In the genomic region with DNA sequence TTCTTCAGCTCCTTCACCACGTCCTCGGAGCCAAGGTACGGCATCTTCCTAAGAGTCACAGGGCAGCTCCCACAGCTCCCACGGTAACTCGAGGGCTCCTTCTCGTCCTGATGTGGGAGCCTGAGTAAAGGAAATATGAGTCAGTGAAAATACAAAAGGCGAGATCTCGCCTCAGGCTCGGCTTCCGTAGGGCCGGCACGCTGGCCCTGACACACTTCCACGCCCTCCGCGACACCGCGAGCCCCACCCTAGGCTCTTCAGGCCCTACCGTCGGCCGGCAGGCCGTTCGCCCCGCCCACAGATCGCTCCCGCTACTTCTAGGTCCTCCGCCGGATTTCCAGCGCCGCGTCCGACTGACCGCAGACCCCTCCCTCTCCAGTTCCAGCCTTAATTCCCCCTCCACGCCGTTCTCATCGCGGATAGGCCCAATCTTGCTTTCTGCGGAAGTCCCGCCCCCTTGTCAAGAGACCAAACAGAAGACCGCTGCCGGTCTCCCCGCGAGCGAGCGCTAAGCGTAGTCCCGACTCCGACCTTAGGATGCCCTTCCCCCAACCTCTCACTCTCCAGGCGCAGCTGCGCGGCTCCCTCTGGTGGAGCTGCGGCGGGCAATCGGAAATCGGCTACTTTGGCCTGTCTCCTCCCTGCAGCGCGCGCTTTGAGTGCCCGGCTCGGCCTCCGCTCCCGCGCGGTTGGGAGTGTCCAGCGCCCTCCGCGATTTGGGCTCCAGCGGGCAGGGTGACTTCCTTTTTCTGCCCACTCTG, we compare ENCODE assay signal across 8 cellular contexts. TPM values are rescaled to one million over a fixed set of nuclear protein-coding genes. Genes with fewer than 3 reads are reported as not detected.
DNase-seq lines count a peak whose midpoint lies in the region; ATAC-seq, FAIRE-seq and TF ChIP-seq lines count a peak whose summit lies in the region.

A gene (minus strand): TSS at position 126 of the 761 bp plus-strand sequence. CDS start 82 bp downstream, at position 44.
A gene (plus strand): TSS at position 653 of the 761 bp plus-strand sequence. CDS start 261 bp downstream, outside the sequence.

- H3K27me3 Mint-ChIP-seq in T-cell = no peaks in the 10 kb centered on the region

- H3K4me3 ChIP-seq in adrenal gland (peak within 1 kb of the TSS; percentile 57 to 92 (median 68)), heart left ventricle (peak within 1 kb of the TSS; percentile 63 to 94 (median 80)), upper lobe of right lung (peak within 1 kb of the TSS; percentile 76)

- peak within 1 kb of the TSS; percentile 91 to 98 (median 96) for H3K4me3 Mint-ChIP-seq in T-cell

- TF ChIP-seq POLR2A in GM12892 (IDR thresholded peaks at IDR 0.05; ENCODE audit: low read depth, low read length) = peak; percentile 79; the same call in 1 of the 2 replicates
- TF ChIP-seq POLR2A in adrenal gland (IDR thresholded peaks at IDR 0.05) = peak; percentile 50 to 74
- TF ChIP-seq POLR2A in heart left ventricle (IDR thresholded peaks at IDR 0.05) = peak in 1 of 2 donors; percentile 73

- CTCF ChIA-PET in T-cell (lab: Charles Lee) = interaction anchor here (0.6 to 4.2 kb wide), 24 partner anchors 14 to 832 kb away, joined by 3 to 69 read pairs (median 4); a partner anchor contains a TSS

- intact Hi-C loops in adrenal gland (cut with DNase I) (loop anchor here in 1 of 2 donors (5.0 kb wide), 1 partner anchor 68 kb away; no protein-coding TSS in a partner anchor), heart left ventricle (cut with DNase I) (loop anchor here in 9 of 10 donors (1.0 to 10.0 kb wide), 11 partner anchors 24 to 760 kb away; a partner anchor contains a TSS), posterior cingulate gyrus (cut with DNase I) (loop anchor here (1.0 to 2.0 kb wide), 3 partner anchors 24 to 93 kb away; a partner anchor contains a TSS), upper lobe of right lung (cut with DNase I) (no loop called here)

- no peaks in the 10 kb centered on the region for H3K9me3 ChIP-seq in adrenal gland (replicated peaks in 1 of 3)
- H3K9me3 ChIP-seq in heart left ventricle = no peaks in the 10 kb centered on the region
- no peaks in the 10 kb centered on the region for H3K9me3 ChIP-seq in upper lobe of right lung

- peak; percentile 86 for ATAC-seq in HG02852 (IDR thresholded peaks at IDR 0.05; ENCODE audit: unreplicated experiment)
- ATAC-seq in T-cell (replicated peaks in 1 of 4) = peak; percentile 93 to 94 (median 94)
- peak; percentile 98 for ATAC-seq in heart left ventricle
- ATAC-seq in upper lobe of right lung = peak; percentile 97

- WGBS in adrenal gland, 4 donors = 0 to 1% (median 0%) methylated on average over 13 to 67 of the region's 67 CpGs
- WGBS in heart left ventricle, 4 donors = 0 to 1% (median 0%) methylated on average over 52 to 67 of the region's 67 CpGs

- peak; percentile 95 for FAIRE-seq in GM12892 (lab: Jason Lieb, UNC)

- peaks cover 5 to 23% of the 10 kb centered on the region in 2 donors for H3K4me1 ChIP-seq in adrenal gland (replicated peaks in 1 of 2)
- peaks cover 0 to 43% (median 19%) of the 10 kb centered on the region in 12 donors for H3K4me1 ChIP-seq in heart left ventricle
- H3K4me1 ChIP-seq in upper lobe of right lung = peaks cover 10% of the 10 kb centered on the region

- H3K27me3 ChIP-seq in adrenal gland (no peaks in the 10 kb centered on the region), heart left ventricle (no peaks in the 10 kb centered on the region), upper lobe of right lung (no peaks in the 10 kb centered on the region)

- H3K27ac ChIP-seq in adrenal gland (peak within 1 kb of the TSS; percentile 37 to 96 (median 88)), heart left ventricle (peak within 1 kb of the TSS; percentile 59 to 97 (median 92)), upper lobe of right lung (peak within 1 kb of the TSS; percentile 88)

- DNase-seq in GM12892 (ENCODE audit: insufficient read length) (peak; percentile 95), NCI-H1436 treated with DMSO at 0.1 percent for 48 hours (lab: John Stamatoyannopoulos, UW) (peak; percentile 95), T-cell (peak; percentile 84 to 99 (median 96)), adrenal gland (peak; percentile 98 to 100 (median 99)), heart left ventricle (peak; percentile 99), posterior cingulate gyrus (peak; percentile 95 to 100 (median 97)), upper lobe of right lung (peak; percentile 100)

- H3K27ac Mint-ChIP-seq in T-cell = peak within 1 kb of the TSS; percentile 99

- H3K36me3 ChIP-seq in adrenal gland (replicated peaks in 1 of 2) = peaks cover 0 to 36% of the 10 kb centered on the region in 2 donors
- peaks cover 0 to 53% (median 46%) of the 10 kb centered on the region in 9 donors for H3K36me3 ChIP-seq in heart left ventricle
- peaks cover 31% of the 10 kb centered on the region for H3K36me3 ChIP-seq in upper lobe of right lung

- no peaks in the 10 kb centered on the region for H3K9me3 Mint-ChIP-seq in T-cell

- TF ChIP-seq CTCF in adrenal gland (IDR thresholded peaks at IDR 0.05) (peak; percentile 43 to 90 (median 83)), heart left ventricle (IDR thresholded peaks at IDR 0.05) (peak; percentile 52 to 90 (median 72)), upper lobe of right lung (IDR thresholded peaks at IDR 0.05) (peak; percentile 68)

- H3K4me1 Mint-ChIP-seq in T-cell = peaks cover 44 to 68% (median 57%) of the 10 kb centered on the region in 3 donors

- peaks cover 42% of the 10 kb centered on the region for H3K36me3 Mint-ChIP-seq in T-cell

- POLR2A ChIA-PET in T-cell (lab: Charles Lee) = interaction anchor here (0.5 to 3.8 kb wide), 22 partner anchors 9 to 606 kb away, joined by 3 to 110 read pairs (median 4); a partner anchor contains a TSS

RNA-seq across cellular contexts. Expression of the first gene that starts in this region (rescaled TPM):
- 23.8 TPM for polyA plus RNA-seq in GM12892 (2012; ENCODE audit: missing spikeins)
- 10 to 100 TPM; 57.8 to 66.4 (median 61.5) TPM for total RNA-seq in T-cell
- total RNA-seq in adrenal gland = 10 to 100 TPM in 7 of 8 donors, 1 to 10 TPM in 1; 9.8 to 18.7 (median 13.7) TPM
- polyA plus RNA-seq in adrenal gland = 10 to 100 TPM; 15.7 to 18.0 (median 16.0) TPM
- 10 to 100 TPM in 6 of 9 donors, 1 to 10 TPM in 3; 7.3 to 17.2 (median 10.8) TPM for total RNA-seq in heart left ventricle
- polyA plus RNA-seq in heart left ventricle = 1 to 10 TPM; 7.5 to 9.4 TPM
- 16.1 TPM for total RNA-seq in upper lobe of right lung

RNA-seq across cellular contexts. Expression of the second gene that starts in this region (rescaled TPM):
- 7.2 TPM for polyA plus RNA-seq in GM12892 (2012; ENCODE audit: missing spikeins)
- total RNA-seq in T-cell = 1 to 10 TPM; 5.6 to 6.1 (median 5.9) TPM
- total RNA-seq in adrenal gland = 1 to 10 TPM; 2.9 to 6.1 (median 4.5) TPM
- polyA plus RNA-seq in adrenal gland = 1 to 10 TPM; 1.1 to 3.3 (median 1.4) TPM
- 1 to 10 TPM; 1.2 to 6.0 (median 2.2) TPM for total RNA-seq in heart left ventricle
- 1 to 10 TPM in 1 of 2 donors, under 1 TPM in 1; 0.38 to 2.8 TPM for polyA plus RNA-seq in heart left ventricle
- 6.6 TPM for total RNA-seq in upper lobe of right lung

Comparison
In these comparisons a context has a peak if more than half of its experiments do, and no peak if none do; other contexts are left out.
1. Peak in every context shown above with its lines: DNase-seq, ATAC-seq, H3K4me3 ChIP-seq and H3K27ac ChIP-seq.